In the genomic region with DNA sequence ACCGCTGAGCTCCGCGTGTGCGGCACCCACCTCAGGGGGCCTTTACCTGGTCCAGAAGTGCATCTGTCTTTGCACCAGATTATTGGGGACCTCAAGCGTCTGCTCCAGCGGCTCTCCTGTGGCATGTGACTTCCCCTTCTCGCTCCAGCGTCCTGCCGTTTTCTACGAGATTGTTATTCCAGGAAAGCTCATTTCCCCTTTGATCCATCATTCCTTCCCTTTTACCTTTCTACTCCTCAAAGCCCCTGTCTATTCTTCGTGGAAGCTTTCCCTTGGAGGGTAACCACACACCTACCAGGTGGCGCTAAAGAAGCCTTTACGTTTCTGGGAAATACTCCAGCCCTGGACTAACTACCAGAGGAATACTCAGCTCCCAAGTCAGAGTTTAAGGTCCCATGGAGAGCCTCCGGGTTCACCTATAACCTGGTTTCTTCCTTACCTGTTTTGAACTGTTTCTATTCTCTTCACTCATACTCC, we compare ENCODE assay signal across 8 cellular contexts. TPM values are rescaled to one million over a fixed set of nuclear protein-coding genes. Genes with fewer than 3 reads are reported as not detected.
DNase-seq lines count a peak whose midpoint lies in the region; ATAC-seq, FAIRE-seq and TF ChIP-seq lines count a peak whose summit lies in the region.

No MANE protein-coding gene starts in this region.

- H3K4me1 Mint-ChIP-seq in central memory CD8-positive, alpha-beta T cell = peaks cover 9% of the 10 kb centered on the region
- peaks cover 23% of the 10 kb centered on the region for H3K4me1 Mint-ChIP-seq in mesothelial cell of epicardium

- H3K36me3 Mint-ChIP-seq in central memory CD8-positive, alpha-beta T cell (ENCODE audit: insufficient read depth) = peaks cover 31% of the 10 kb centered on the region
- peaks cover 23% of the 10 kb centered on the region for H3K36me3 Mint-ChIP-seq in mesothelial cell of epicardium

- peak; percentile 55 for TF ChIP-seq CTCF in LNCaP clone FGC (IDR thresholded peaks at IDR 0.05; ENCODE audit: control insufficient read depth, extremely low read depth, insufficient read depth)
- no peak for TF ChIP-seq CTCF in mesothelial cell of epicardium (IDR thresholded peaks at IDR 0.05; ENCODE audit: unreplicated experiment)

- H3K9me3 Mint-ChIP-seq in central memory CD8-positive, alpha-beta T cell = no peaks in the 10 kb centered on the region
- H3K9me3 Mint-ChIP-seq in mesothelial cell of epicardium = no peaks in the 10 kb centered on the region

- H3K4me3 ChIP-seq in LNCaP clone FGC (ENCODE audit: low read depth, low read length) = peak overlapping the region; percentile 90

- in situ Hi-C loops in G401 (cut with HindIII; ENCODE audit: low sequenced_read_pairs) = no loop called here

- H3K27ac Mint-ChIP-seq in central memory CD8-positive, alpha-beta T cell (ENCODE audit: low read depth) = peak overlapping the region; percentile 88
- peak overlapping the region; percentile 91 for H3K27ac Mint-ChIP-seq in mesothelial cell of epicardium

- no peak for ATAC-seq in central memory CD8-positive, alpha-beta T cell (replicated peaks; ENCODE audit: extremely low read depth, poor library complexity, severe bottlenecking)
- ATAC-seq in GM21423 (IDR thresholded peaks at IDR 0.05; ENCODE audit: unreplicated experiment) (no peak), HG03175 (IDR thresholded peaks at IDR 0.05; ENCODE audit: unreplicated experiment) (no peak)

- DNase-seq in G401 (ENCODE audit: low spot score) (peak; percentile 64), LNCaP clone FGC (ENCODE audit: low read depth) (no peak), mesothelial cell of epicardium (ENCODE audit: low spot score in 2 of 2, unreplicated experiment in 2 of 2) (no peak), NCI-H1092 (lab: John Stamatoyannopoulos, UW) (no peak), frontal cortex (ENCODE audit: low spot score in 2 of 2) (no peak)
- no peak for DNase-seq in central memory CD8-positive, alpha-beta T cell (ENCODE audit: low spot score in 2 of 2)

- FAIRE-seq in frontal cortex (lab: Jason Lieb, UNC) = no peak

- peak overlapping the region; percentile 91 for H3K4me3 Mint-ChIP-seq in central memory CD8-positive, alpha-beta T cell
- peak overlapping the region; percentile 88 for H3K4me3 Mint-ChIP-seq in mesothelial cell of epicardium

- H3K27me3 Mint-ChIP-seq in central memory CD8-positive, alpha-beta T cell = no peaks in the 10 kb centered on the region
- H3K27me3 Mint-ChIP-seq in mesothelial cell of epicardium (ENCODE audit: low read depth) = no peaks in the 10 kb centered on the region

RNA-seq across cellular contexts. Expression of a gene that starts 1.5 kb away (rescaled TPM):
- total RNA-seq in G401 (2014; rRNA removed; shearing (Covaris generic)) = 95.0 and 137 TPM in 2 replicates
- total RNA-seq in mesothelial cell of epicardium (84.7 to 98.4 TPM (median 93.3 TPM) in 3 replicates), frontal cortex (44.8 TPM)

RNA-seq across cellular contexts. Expression of a gene that starts 16.2 kb away (rescaled TPM):
- 6.4 and 27.3 TPM in 2 replicates for total RNA-seq in G401 (2014; rRNA removed; shearing (Covaris generic))
- total RNA-seq in mesothelial cell of epicardium (57.4 to 60.0 TPM (median 59.3 TPM) in 3 replicates), frontal cortex (14.3 TPM)

RNA-seq across cellular contexts. Expression of a gene that starts 38.6 kb away (rescaled TPM):
- total RNA-seq in G401 (2014; rRNA removed; shearing (Covaris generic)) = not detected in 2 replicates
- 0.14 TPM in 1 of 3 replicates, not detected in the others for total RNA-seq in mesothelial cell of epicardium
- not detected for total RNA-seq in frontal cortex
